In genomic region chr4:89290727-89291126, GRCh38 we compare ENCODE assay signal across 13 cellular contexts. TPM values are rescaled to one million over a fixed set of nuclear protein-coding genes. Genes with fewer than 3 reads are reported as not detected.
DNase-seq lines count a peak whose midpoint lies in the region; ATAC-seq and FAIRE-seq lines count a peak whose summit lies in the region.
"Had no signal": no experiment of that assay in that cellular context is flagged by ENCODE, and none has a peak within 500 bp of the region (broad histone marks: within the 10 kb centered on the region; RNA-seq: fewer than 3 reads in every experiment).

No MANE protein-coding gene starts in this region.

- H3K27ac Mint-ChIP-seq in activated T-cell treated with anti-CD3 and anti-CD28 coated beads, Interleukin-2, amount 50 U/mL, for 72 hours = peak overlapping the region; percentile 91
- H3K27ac Mint-ChIP-seq in immature natural killer cell = peak overlapping the region; percentile 85 to 94 (median 92)

- H3K27me3 Mint-ChIP-seq in activated T-cell treated with anti-CD3 and anti-CD28 coated beads, Interleukin-2, amount 50 U/mL, for 72 hours (ENCODE audit: low read depth) = no peaks in the 10 kb centered on the region
- H3K27me3 Mint-ChIP-seq in immature natural killer cell (ENCODE audit: low read depth in 3 of 3) = peaks cover 0 to 13% (median under 1%) of the 10 kb centered on the region in 3 donors

- peak overlapping the region; percentile 77 to 90 for H3K4me3 Mint-ChIP-seq in activated T-cell treated with anti-CD3 and anti-CD28 coated beads, Interleukin-2, amount 50 U/mL, for 72 hours
- H3K4me3 Mint-ChIP-seq in immature natural killer cell = peak overlapping the region; percentile 47 to 72 (median 65)

- peaks cover 0 to 2% of the 10 kb centered on the region in 2 donors for H3K36me3 Mint-ChIP-seq in activated T-cell treated with anti-CD3 and anti-CD28 coated beads, Interleukin-2, amount 50 U/mL, for 72 hours (ENCODE audit: insufficient read depth in 2 of 2)
- peaks cover 0 to 7% (median 0%) of the 10 kb centered on the region in 3 donors for H3K36me3 Mint-ChIP-seq in immature natural killer cell

- ATAC-seq in GM18511 (IDR thresholded peaks at IDR 0.05; ENCODE audit: unreplicated experiment) = peak; percentile 32
- peak; percentile 35 for ATAC-seq in HG03432 (IDR thresholded peaks at IDR 0.05; ENCODE audit: unreplicated experiment)
- ATAC-seq in activated T-cell treated with anti-CD3 and anti-CD28 coated beads, Interleukin-2, amount 50 U/mL, for 72 hours (replicated peaks in 1 of 2) = peak in 1 of 2 donors; percentile 32

- DNase-seq in activated T-cell treated with anti-CD3 and anti-CD28 coated beads, Interleukin-2, amount 50 U/mL, for 72 hours = peak in 1 of 2 donors; percentile 41
- DNase-seq in immature natural killer cell = no peak
- no peak for DNase-seq in urothelium cell line (ENCODE audit: low spot score)
- no peak for DNase-seq in NCI-H2029 (lab: John Stamatoyannopoulos, UW)
- DNase-seq in glomerular visceral epithelial cell (ENCODE audit: extremely low spot score) = no peak
- DNase-seq: mesendoderm, NCI-H2081 treated with DMSO at 0.1 percent for 48 hours, retina, SIG-M5 had no signal

- no peak for FAIRE-seq in urothelium cell line (lab: Jason Lieb, UNC)
- FAIRE-seq: frontal cortex had no signal

- H3K9me3 Mint-ChIP-seq in activated T-cell treated with anti-CD3 and anti-CD28 coated beads, Interleukin-2, amount 50 U/mL, for 72 hours = no peaks in the 10 kb centered on the region
- H3K9me3 Mint-ChIP-seq in immature natural killer cell = no peaks in the 10 kb centered on the region

- peaks cover 99% of the 10 kb centered on the region for H3K4me1 Mint-ChIP-seq in activated T-cell treated with anti-CD3 and anti-CD28 coated beads, Interleukin-2, amount 50 U/mL, for 72 hours (ENCODE audit: low read depth)
- peaks cover 0 to 97% of the 10 kb centered on the region in 2 donors for H3K4me1 Mint-ChIP-seq in immature natural killer cell

RNA-seq across cellular contexts. Expression of gene GPRIN3, which starts 16.9 kb away (rescaled TPM):
- total RNA-seq in activated T-cell treated with anti-CD3 and anti-CD28 coated beads, Interleukin-2, amount 50 U/mL, for 72 hours = 10 to 100 TPM; 19.9 to 32.3 TPM
- 10 to 100 TPM in 1 of 3 donors, 1 to 10 TPM in 2; 5.5 to 15.9 (median 7.3) TPM for polyA plus RNA-seq in immature natural killer cell
- total RNA-seq: Daoy had no signal
